Comparison of ENCODE assay signal across 8 cellular contexts in genomic region chr14:73645248-73645610, GRCh38. TPM values are rescaled to one million over a fixed set of nuclear protein-coding genes. Genes with fewer than 3 reads are reported as not detected.
DNase-seq lines count a peak whose midpoint lies in the region; ATAC-seq and TF ChIP-seq lines count a peak whose summit lies in the region.

No MANE protein-coding gene starts in this region.

- no peak overlapping the region for H3K4me3 ChIP-seq in KMS-11 (IDR thresholded peaks at IDR 0.05; ENCODE audit: insufficient read depth, low read depth, low read length)
- H3K4me3 ChIP-seq in neural cell (ENCODE audit: low read length): peak overlapping the region; percentile 89

- intact Hi-C loops in CD14-positive monocyte (cut with micrococcal nuclease): no loop called here
- intact Hi-C loops in dendritic cell treated with granulocyte-macrophage colony-stimulating factor and Interleukin-4, amounts not matched to agents 40 ng/mL and 50 ng/mL, for 4 days (cut with micrococcal nuclease): loop anchor here (10.0 kb wide), 1 partner anchor 70 kb away; the partner anchor contains the start of gene PNMA1

- H3K36me3 Mint-ChIP-seq in CD14-positive monocyte: no peaks in the 10 kb centered on the region
- peaks cover 10% of the 10 kb centered on the region for H3K36me3 Mint-ChIP-seq in dendritic cell treated with granulocyte-macrophage colony-stimulating factor and Interleukin-4, amounts not matched to agents 40 ng/mL and 50 ng/mL, for 4 days (ENCODE audit: low read depth)

- no peak for ATAC-seq in GM18498 (IDR thresholded peaks at IDR 0.05; ENCODE audit: unreplicated experiment)
- ATAC-seq in HG03571 (IDR thresholded peaks at IDR 0.05; ENCODE audit: unreplicated experiment): no peak

- H3K79me2 ChIP-seq in KMS-11 (ENCODE audit: insufficient read depth, low read depth) (no peaks in the 10 kb centered on the region), neural cell (replicated peaks; ENCODE audit: insufficient read depth, low read length) (peaks cover 24% of the 10 kb centered on the region)

- H3K36me3 ChIP-seq in KMS-11 (ENCODE audit: insufficient read depth) (no peaks in the 10 kb centered on the region), neural cell (ENCODE audit: insufficient read depth, low read length) (no peaks in the 10 kb centered on the region)

- H2AFZ ChIP-seq in KMS-11 (ENCODE audit: low read depth) (peak overlapping the region; percentile 72), neural cell (ENCODE audit: low read depth, low read length) (peak overlapping the region; percentile 84)

- TF ChIP-seq CTCF in CD14-positive monocyte (IDR thresholded peaks at IDR 0.05) (no peak), KMS-11 (conservative IDR thresholded peaks at IDR 0.05; ENCODE audit: low read depth, low read length) (no peak), neural cell (IDR thresholded peaks at IDR 0.05; ENCODE audit: poor library complexity, severe bottlenecking) (no peak)

- H3K9ac ChIP-seq in KMS-11: peak overlapping the region; percentile 45; the same call in 1 of the 2 replicates
- H3K9ac ChIP-seq in neural cell (ENCODE audit: low read length): peak overlapping the region; percentile 76

- no peak for TF ChIP-seq RAD21 in neural cell (conservative IDR thresholded peaks at IDR 0.05)

- H3K9me3 Mint-ChIP-seq in CD14-positive monocyte: no peaks in the 10 kb centered on the region
- no peaks in the 10 kb centered on the region for H3K9me3 Mint-ChIP-seq in dendritic cell treated with granulocyte-macrophage colony-stimulating factor and Interleukin-4, amounts not matched to agents 40 ng/mL and 50 ng/mL, for 4 days

- peaks cover 16% of the 10 kb centered on the region for H3K4me1 ChIP-seq in KMS-11 (ENCODE audit: low read depth, poor library complexity, severe bottlenecking)

- peak overlapping the region; percentile 89 to 94 (median 92) for H3K27ac Mint-ChIP-seq in CD14-positive monocyte
- H3K27ac Mint-ChIP-seq in dendritic cell treated with granulocyte-macrophage colony-stimulating factor and Interleukin-4, amounts not matched to agents 40 ng/mL and 50 ng/mL, for 4 days: peak overlapping the region; percentile 83

- no peaks in the 10 kb centered on the region for H3F3A ChIP-seq in neural cell (ENCODE audit: insufficient read depth, low read length, poor library complexity, severe bottlenecking)

- no peak for DNase-seq in CD14-positive monocyte (ENCODE audit: low spot score)
- no peak for DNase-seq in hepatic stellate cell (ENCODE audit: low spot score)
- no peak for DNase-seq in NCI-H1092 treated with DMSO at 0.1 percent for 48 hours (lab: John Stamatoyannopoulos, UW)

- no peaks in the 10 kb centered on the region for H3K27me3 Mint-ChIP-seq in CD14-positive monocyte (ENCODE audit: low read depth in 3 of 3)
- no peaks in the 10 kb centered on the region for H3K27me3 Mint-ChIP-seq in dendritic cell treated with granulocyte-macrophage colony-stimulating factor and Interleukin-4, amounts not matched to agents 40 ng/mL and 50 ng/mL, for 4 days

- H3K27me3 ChIP-seq in KMS-11 (ENCODE audit: insufficient read depth, low read depth) (no peaks in the 10 kb centered on the region), neural cell (ENCODE audit: insufficient read depth, low read depth, low read length) (no peaks in the 10 kb centered on the region)

- peak overlapping the region; percentile 87 to 96 for H3K4me3 Mint-ChIP-seq in CD14-positive monocyte
- peak overlapping the region; percentile 90 for H3K4me3 Mint-ChIP-seq in dendritic cell treated with granulocyte-macrophage colony-stimulating factor and Interleukin-4, amounts not matched to agents 40 ng/mL and 50 ng/mL, for 4 days

- H3K9me2 ChIP-seq in neural cell (ENCODE audit: insufficient read depth, low read length): no peaks in the 10 kb centered on the region

- H3K9me3 ChIP-seq in neural cell (ENCODE audit: low read length): no peaks in the 10 kb centered on the region

- no peak for TF ChIP-seq EP300 in neural cell (conservative IDR thresholded peaks at IDR 0.05; ENCODE audit: poor library complexity, severe bottlenecking)

- peaks cover 13% of the 10 kb centered on the region for H3K4me1 Mint-ChIP-seq in CD14-positive monocyte
- peaks cover 17% of the 10 kb centered on the region for H3K4me1 Mint-ChIP-seq in dendritic cell treated with granulocyte-macrophage colony-stimulating factor and Interleukin-4, amounts not matched to agents 40 ng/mL and 50 ng/mL, for 4 days (ENCODE audit: low read depth)

- H3K27ac ChIP-seq in KMS-11 (no peak overlapping the region), neural cell (ENCODE audit: low read length) (peak overlapping the region; percentile 75)

- H4K20me1 ChIP-seq in KMS-11 (ENCODE audit: insufficient read depth) (no peaks in the 10 kb centered on the region), neural cell (ENCODE audit: insufficient read depth) (no peaks in the 10 kb centered on the region)

- H3K4me2 ChIP-seq in KMS-11: peak overlapping the region; percentile 49; the same call in 1 of the 2 replicates
- H3K4me2 ChIP-seq in neural cell (ENCODE audit: low read length): peak overlapping the region; percentile 92

TF ChIP-seq in neural cell, 6 proteins besides CTCF, POLR2A, EP300 and RAD21:
- TF ChIP-seq, protein P1, sequence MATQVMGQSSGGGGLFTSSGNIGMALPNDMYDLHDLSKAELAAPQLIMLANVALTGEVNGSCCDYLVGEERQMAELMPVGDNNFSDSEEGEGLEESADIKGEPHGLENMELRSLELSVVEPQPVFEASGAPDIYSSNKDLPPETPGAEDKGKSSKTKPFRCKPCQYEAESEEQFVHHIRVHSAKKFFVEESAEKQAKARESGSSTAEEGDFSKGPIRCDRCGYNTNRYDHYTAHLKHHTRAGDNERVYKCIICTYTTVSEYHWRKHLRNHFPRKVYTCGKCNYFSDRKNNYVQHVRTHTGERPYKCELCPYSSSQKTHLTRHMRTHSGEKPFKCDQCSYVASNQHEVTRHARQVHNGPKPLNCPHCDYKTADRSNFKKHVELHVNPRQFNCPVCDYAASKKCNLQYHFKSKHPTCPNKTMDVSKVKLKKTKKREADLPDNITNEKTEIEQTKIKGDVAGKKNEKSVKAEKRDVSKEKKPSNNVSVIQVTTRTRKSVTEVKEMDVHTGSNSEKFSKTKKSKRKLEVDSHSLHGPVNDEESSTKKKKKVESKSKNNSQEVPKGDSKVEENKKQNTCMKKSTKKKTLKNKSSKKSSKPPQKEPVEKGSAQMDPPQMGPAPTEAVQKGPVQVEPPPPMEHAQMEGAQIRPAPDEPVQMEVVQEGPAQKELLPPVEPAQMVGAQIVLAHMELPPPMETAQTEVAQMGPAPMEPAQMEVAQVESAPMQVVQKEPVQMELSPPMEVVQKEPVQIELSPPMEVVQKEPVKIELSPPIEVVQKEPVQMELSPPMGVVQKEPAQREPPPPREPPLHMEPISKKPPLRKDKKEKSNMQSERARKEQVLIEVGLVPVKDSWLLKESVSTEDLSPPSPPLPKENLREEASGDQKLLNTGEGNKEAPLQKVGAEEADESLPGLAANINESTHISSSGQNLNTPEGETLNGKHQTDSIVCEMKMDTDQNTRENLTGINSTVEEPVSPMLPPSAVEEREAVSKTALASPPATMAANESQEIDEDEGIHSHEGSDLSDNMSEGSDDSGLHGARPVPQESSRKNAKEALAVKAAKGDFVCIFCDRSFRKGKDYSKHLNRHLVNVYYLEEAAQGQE (IDR thresholded peaks at IDR 0.05; ENCODE audit: borderline replicate concordance): no peak
- TF ChIP-seq EZH2 (IDR thresholded peaks at IDR 0.05; ENCODE audit: borderline replicate concordance, insufficient read depth, low read length, poor library complexity, severe bottlenecking) (no peak), POLR2AphosphoS5 (IDR thresholded peaks at IDR 0.05) (no peak), MXI1 (conservative IDR thresholded peaks at IDR 0.05; ENCODE audit: poor library complexity, severe bottlenecking) (no peak), SMC3 (conservative IDR thresholded peaks at IDR 0.05; ENCODE audit: poor library complexity) (no peak), TAF1 (IDR thresholded peaks at IDR 0.05; ENCODE audit: low read depth) (no peak)

RNA-seq across cellular contexts. Expression of gene DNAL1, which starts 0.4 kb away (rescaled TPM):
- 1 to 10 TPM; 2.0 to 3.4 TPM for polyA plus RNA-seq in CD14-positive monocyte
- 28.7 and 33.4 TPM in 2 replicates for polyA plus RNA-seq in neural cell
- 32.9 and 35.9 TPM in 2 replicates for polyA minus RNA-seq in neural cell

RNA-seq across cellular contexts. Expression of gene ACOT6, which starts 32.9 kb away (rescaled TPM):
- not detected for polyA plus RNA-seq in CD14-positive monocyte
- polyA plus RNA-seq in neural cell: not detected in 2 replicates
- not detected in 2 replicates for polyA minus RNA-seq in neural cell

RNA-seq across cellular contexts. Expression of gene ACOT4, which starts 53.6 kb away (rescaled TPM):
- under 1 TPM in 1 of 2 donors, not detected in 1; 0.12 TPM for polyA plus RNA-seq in CD14-positive monocyte
- polyA plus RNA-seq in neural cell: 1.1 TPM in 1 of 2 replicates, not detected in the other
- polyA minus RNA-seq in neural cell: not detected in 2 replicates
